18 cellular contexts compared by ENCODE assay signal in genomic region chr16:62038646-62039045, GRCh38. TPM values are rescaled to one million over a fixed set of nuclear protein-coding genes. Genes with fewer than 3 reads are reported as not detected.
DNase-seq lines count a peak whose midpoint lies in the region; FAIRE-seq and TF ChIP-seq lines count a peak whose summit lies in the region.
"Had no signal": no experiment of that assay in that cellular context is flagged by ENCODE, and none has a peak within 500 bp of the region (broad histone marks: within the 10 kb centered on the region; RNA-seq: fewer than 3 reads in every experiment).

No MANE protein-coding gene starts in this region.

- DNase-seq in neural crest cell (ENCODE audit: low read depth, low spot score) (no peak), urothelium cell line (ENCODE audit: low spot score) (no peak), esophagus muscularis mucosa (ENCODE audit: extremely low spot score) (no peak), superior temporal gyrus (ENCODE audit: extremely low spot score) (no peak)
- DNase-seq in stimulated activated CD4-positive, alpha-beta T cell treated with anti-CD3 and anti-CD28 coated beads, Interleukin-4, amount 100 ng/mL, for 1 hour = no peak
- DNase-seq: CD8-positive, alpha-beta T cell; COR-L47; DND-41; GDM1; HFFc6 had no signal

- peak overlapping the region; percentile 46 to 91 (median 53) for H3K4me3 Mint-ChIP-seq in brain
- H3K4me3 Mint-ChIP-seq in neural crest cell = peak overlapping the region; percentile 22
- H3K4me3 Mint-ChIP-seq: CD14-positive monocyte; CD8-positive, alpha-beta T cell; HFFc6 had no signal

- no peaks in the 10 kb centered on the region for H3K9me3 Mint-ChIP-seq in brain
- H3K9me3 Mint-ChIP-seq in neural crest cell = no peaks in the 10 kb centered on the region

- H3K36me3 Mint-ChIP-seq in brain (no peaks in the 10 kb centered on the region), neural crest cell (ENCODE audit: low read depth) (no peaks in the 10 kb centered on the region)
- H3K36me3 Mint-ChIP-seq: CD14-positive monocyte; CD8-positive, alpha-beta T cell had no signal

- peaks cover 51% of the 10 kb centered on the region for H3K4me1 Mint-ChIP-seq in brain
- H3K4me1 Mint-ChIP-seq in neural crest cell = peaks cover 28% of the 10 kb centered on the region
- H3K4me1 Mint-ChIP-seq: CD14-positive monocyte had no signal

- no peaks in the 10 kb centered on the region for H3K36me3 ChIP-seq in HEK293 (ENCODE audit: control insufficient read depth in 2 of 2, insufficient read depth in 1 of 2, low read length in 2 of 2)
- H3K36me3 ChIP-seq in esophagus muscularis mucosa = no peaks in the 10 kb centered on the region
- H3K36me3 ChIP-seq: HAP-1 had no signal

- H3K27ac Mint-ChIP-seq in brain = peak overlapping the region in 2 of 5 experiments; percentile 3 to 60
- H3K27ac Mint-ChIP-seq in neural crest cell (ENCODE audit: unreplicated experiment) = no peak overlapping the region
- H3K27ac Mint-ChIP-seq: CD14-positive monocyte; CD8-positive, alpha-beta T cell; HFFc6 had no signal

- H3K4me1 ChIP-seq in HEK293 (ENCODE audit: control insufficient read depth, insufficient read depth, low read length) (no peaks in the 10 kb centered on the region), esophagus muscularis mucosa (peaks cover 6 to 28% (median 26%) of the 10 kb centered on the region in 4 donors)
- H3K4me1 ChIP-seq: HAP-1 had no signal

- POLR2A ChIA-PET in HEK293 (lab: Yijun Ruan, JAX) = no interaction called here

- H3K27me3 ChIP-seq in esophagus muscularis mucosa = peaks cover 0 to 51% (median 4%) of the 10 kb centered on the region in 4 donors

- H3K27me3 Mint-ChIP-seq in brain (peaks cover 34% of the 10 kb centered on the region), neural crest cell (ENCODE audit: low read depth) (peaks cover 81% of the 10 kb centered on the region)

- TF ChIP-seq POLR2A in esophagus muscularis mucosa (IDR thresholded peaks at IDR 0.05; ENCODE audit: low read depth) = no peak

- WGBS in esophagus muscularis mucosa = 68% methylated on average over 3 of the region's 3 CpGs

- intact Hi-C loops in esophagus muscularis mucosa (cut with DNase I) = no loop called here

- TF ChIP-seq CTCF in HEK293 (tag by site-specific recombination; IDR thresholded peaks at IDR 0.05) = no peak
- no peak for TF ChIP-seq CTCF in brain (conservative IDR thresholded peaks at IDR 0.05)
- TF ChIP-seq CTCF in neural crest cell (conservative IDR thresholded peaks at IDR 0.05) = no peak
- TF ChIP-seq CTCF in esophagus muscularis mucosa (IDR thresholded peaks at IDR 0.05) = no peak

- peak; percentile 56 for FAIRE-seq in urothelium cell line (lab: Jason Lieb, UNC)
- FAIRE-seq: A549, GM12892, HepG2, HTR-8/SVneo had no signal

- CTCF ChIA-PET in HEK293 (lab: Yijun Ruan, JAX) = no interaction called here

- H3K9me3 ChIP-seq in HEK293 (ENCODE audit: control insufficient read depth, insufficient read depth, low read depth, low read length) (no peaks in the 10 kb centered on the region), esophagus muscularis mucosa (no peaks in the 10 kb centered on the region)
- H3K9me3 ChIP-seq: A549, HAP-1 had no signal

- TF ChIP-seq EP300 in esophagus muscularis mucosa (IDR thresholded peaks at IDR 0.05) = no peak

- no peak overlapping the region for H3K4me3 ChIP-seq in HEK293 (ENCODE audit: low read depth, low read length)
- H3K4me3 ChIP-seq in esophagus muscularis mucosa = no peak overlapping the region
- H3K4me3 ChIP-seq: A549, HAP-1 had no signal

- H3K27ac ChIP-seq in HEK293 (ENCODE audit: extremely low read depth, low read depth, low read length) (no peak overlapping the region), esophagus muscularis mucosa (replicated peaks in 1 of 4) (no peak overlapping the region)
- H3K27ac ChIP-seq: A549 had no signal

TF ChIP-seq in HEK293, 187 proteins besides CTCF, POLR2A, EP300 and RAD21:
- TF ChIP-seq TRIM28 (IDR thresholded peaks at IDR 0.05; ENCODE audit: borderline replicate concordance, low read length) (0 out of 2 replicates have a peak, but pooled peaks have one; percentile 35), ZNF184 (tag by site-specific recombination; IDR thresholded peaks at IDR 0.05) (no peak)

RNA-seq across cellular contexts. Expression of gene CDH8, which starts 2.4 kb away (rescaled TPM):
- 2.5 TPM for polyA plus RNA-seq in brain (ENCODE audit: insufficient read depth, low read depth, low replicate concordance)
- total RNA-seq in neural crest cell = 6.2 and 7.1 TPM in 2 replicates
- 1 to 10 TPM in 3 of 4 donors, under 1 TPM in 1; 0.42 to 3.6 (median 1.9) TPM for total RNA-seq in esophagus muscularis mucosa
- total RNA-seq: CD8-positive, alpha-beta T cell; HepG2; HFFc6 had no signal
- polyA plus RNA-seq: CD14-positive monocyte, HepG2 had no signal
